Comparison of ENCODE assay signal across 7 cellular contexts in genomic region chr2:33949371-33949770, GRCh38.
"Had no signal": no experiment of that assay in that cellular context is flagged by ENCODE, and none has a peak within 500 bp of the region (broad histone marks: within the 10 kb centered on the region; RNA-seq: fewer than 3 reads in every experiment).

No MANE protein-coding gene starts in this region.

- DNase-seq: IMR-90, KBM-7, KG1 had no signal

- ATAC-seq: K562 had no signal

- FAIRE-seq: HTR-8/SVneo, K562 had no signal

- H3K27ac ChIP-seq: HL-60, KMS-11 had no signal

- H3K4me2 ChIP-seq: KMS-11 had no signal

- H3K9ac ChIP-seq: KMS-11 had no signal

- H3K4me3 ChIP-seq: K562 had no signal
